Comparison of ENCODE assay signal across 8 cellular contexts in genomic region chrX:105173071-105173470, GRCh38. TPM values are rescaled to one million over a fixed set of nuclear protein-coding genes. Genes with fewer than 3 reads are reported as not detected.
"Had no signal": no experiment of that assay in that cellular context is flagged by ENCODE, and none has a peak within 500 bp of the region (broad histone marks: within the 10 kb centered on the region; RNA-seq: fewer than 3 reads in every experiment).

No MANE protein-coding gene starts in this region.

- H3K4me3 Mint-ChIP-seq: GM23338, H9, IgD-negative memory B cell had no signal

- H3K4me3 ChIP-seq: GM23338 had no signal

- H3K4me2 ChIP-seq: GM23338 had no signal

- ATAC-seq: GM23338, HepG2 had no signal

- DNase-seq: H9, HCEC 1CT had no signal

- H3K27me3 Mint-ChIP-seq: IgD-negative memory B cell had no signal

- H2AFZ ChIP-seq: GM23338 had no signal

- FAIRE-seq: H1, H54, HepG2 had no signal

- H3K27ac Mint-ChIP-seq: GM23338, H9, IgD-negative memory B cell had no signal

- H3K4me1 Mint-ChIP-seq: GM23338, IgD-negative memory B cell had no signal

RNA-seq across cellular contexts. Expression of gene TEX13A, which starts 47.4 kb away (rescaled TPM):
- total RNA-seq: H1, H9, HepG2, HT-29 had no signal
- polyA plus RNA-seq: GM23338, H1, HepG2, IgD-negative memory B cell had no signal
